8 cellular contexts compared by ENCODE assay signal in the genomic region with DNA sequence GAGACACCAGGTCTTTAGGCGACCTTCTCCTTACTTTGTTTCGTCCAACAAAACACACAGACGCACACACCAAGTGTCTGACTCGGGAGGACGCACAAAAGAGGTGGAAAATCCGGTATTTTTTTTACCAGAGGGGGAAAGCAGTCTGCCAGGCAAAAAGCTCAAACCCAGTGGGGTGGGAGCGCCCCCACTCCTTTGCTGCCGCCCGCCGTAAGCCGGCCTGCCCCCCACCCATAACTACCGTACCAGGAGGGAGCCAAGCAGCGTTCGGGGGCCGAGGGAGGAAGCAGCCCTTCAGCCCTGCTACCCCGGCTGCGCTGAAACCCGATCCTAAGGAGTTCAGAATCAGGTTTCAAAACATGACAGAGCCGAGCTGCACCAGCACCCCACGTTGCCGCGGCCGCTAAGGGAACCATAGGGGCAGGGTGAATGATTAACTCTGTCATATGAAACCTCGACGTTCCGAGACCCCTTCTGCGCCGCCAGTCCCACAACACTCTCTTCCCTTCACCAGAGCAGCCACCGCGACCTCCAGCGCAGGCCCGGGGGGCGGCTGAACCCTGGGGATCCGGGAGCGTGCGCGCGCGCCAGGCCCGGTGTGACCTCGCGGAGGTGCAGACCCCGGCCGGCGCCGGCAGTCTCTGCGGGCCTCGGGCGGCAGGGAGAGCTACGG. TPM values are rescaled to one million over a fixed set of nuclear protein-coding genes. Genes with fewer than 3 reads are reported as not detected.
DNase-seq lines count a peak whose midpoint lies in the region; ATAC-seq, FAIRE-seq and TF ChIP-seq lines count a peak whose summit lies in the region.

No MANE protein-coding gene starts in this region.

- intact Hi-C loops in pancreas (cut with DNase I) = no loop called here

- H3K4me1 Mint-ChIP-seq in activated T-cell treated with anti-CD3 and anti-CD28 coated beads, Interleukin-2, amount 50 U/mL, for 24 hours (ENCODE audit: low read depth) = peaks cover 20% of the 10 kb centered on the region

- H3K9me3 ChIP-seq in pancreas = no peaks in the 10 kb centered on the region

- no peak for FAIRE-seq in pancreas (lab: Jason Lieb, UNC)

- no peak overlapping the region for H3K27ac Mint-ChIP-seq in activated T-cell treated with anti-CD3 and anti-CD28 coated beads, Interleukin-2, amount 50 U/mL, for 24 hours

- H3K4me3 Mint-ChIP-seq in activated T-cell treated with anti-CD3 and anti-CD28 coated beads, Interleukin-2, amount 50 U/mL, for 24 hours = peak overlapping the region; percentile 82

- no peaks in the 10 kb centered on the region for H3K36me3 Mint-ChIP-seq in activated T-cell treated with anti-CD3 and anti-CD28 coated beads, Interleukin-2, amount 50 U/mL, for 24 hours (ENCODE audit: low read depth)

- in situ Hi-C loops in Caki2 (cut with HindIII; ENCODE audit: low pct_unique_long_range_greater_than_20kb, low sequenced_read_pairs) = no loop called here

- WGBS in pancreas, 2 donors = 0% methylated on average over 50 of the region's 50 CpGs

- ATAC-seq in pancreas = peak; percentile 54 to 70 (median 63)
- ATAC-seq in HG02610 (IDR thresholded peaks at IDR 0.05; ENCODE audit: unreplicated experiment) = no peak

- no peak for TF ChIP-seq CTCF in fibroblast of villous mesenchyme (IDR thresholded peaks at IDR 0.05; ENCODE audit: insufficient read depth, low read depth, low read length)
- TF ChIP-seq CTCF in pancreas (IDR thresholded peaks at IDR 0.05) = no peak

- H3K27ac ChIP-seq in pancreas = peak overlapping the region in 3 of 4 donors; percentile 73 to 81 (median 79)

- DNase-seq in Caki2 (ENCODE audit: low read depth) (peak; percentile 28), HCEC 1CT (peak; percentile 73), NCI-H345 treated with DMSO at 0.1 percent for 48 hours (lab: John Stamatoyannopoulos, UW; ENCODE audit: unreplicated experiment) (peak; percentile 36), fibroblast of villous mesenchyme (ENCODE audit: low read depth) (peak; percentile 74), pancreas (peak; percentile 44 to 79 (median 52)), SIG-M5 treated with dmso at 0.1 percent for 504 hours (lab: John Stamatoyannopoulos, UW; ENCODE audit: unreplicated experiment) (no peak)
- peak; percentile 47 for DNase-seq in activated T-cell treated with anti-CD3 and anti-CD28 coated beads, Interleukin-2, amount 50 U/mL, for 24 hours

- H3K4me1 ChIP-seq in pancreas = no peaks in the 10 kb centered on the region

- peaks cover 72% of the 10 kb centered on the region for H3K27me3 Mint-ChIP-seq in activated T-cell treated with anti-CD3 and anti-CD28 coated beads, Interleukin-2, amount 50 U/mL, for 24 hours

- no peaks in the 10 kb centered on the region for H3K27me3 ChIP-seq in pancreas

- no peaks in the 10 kb centered on the region for H3K36me3 ChIP-seq in pancreas

- H3K4me3 ChIP-seq in fibroblast of villous mesenchyme (ENCODE audit: low read depth, low read length) (peak overlapping the region; percentile 73), pancreas (peak overlapping the region; percentile 53 to 82 (median 71))

- H3K9me3 Mint-ChIP-seq in activated T-cell treated with anti-CD3 and anti-CD28 coated beads, Interleukin-2, amount 50 U/mL, for 24 hours = no peaks in the 10 kb centered on the region

RNA-seq across cellular contexts. Expression of gene SIX4, which starts 1.9 kb away (rescaled TPM):
- 3.5 and 4.8 TPM in 2 replicates for total RNA-seq in Caki2 (2014; rRNA removed; shearing (Covaris generic); ENCODE audit: low replicate concordance)
- 8.7 and 14.7 TPM in 2 replicates for total RNA-seq in fibroblast of villous mesenchyme
- total RNA-seq in pancreas = 1 to 10 TPM; 1.3 to 4.1 (median 2.4) TPM
- polyA plus RNA-seq in pancreas = under 1 TPM; 0.33 to 0.65 TPM

RNA-seq across cellular contexts. Expression of gene MNAT1, which starts 12.3 kb away (rescaled TPM):
- 49.3 and 94.1 TPM in 2 replicates for total RNA-seq in Caki2 (2014; rRNA removed; shearing (Covaris generic); ENCODE audit: low replicate concordance)
- total RNA-seq in fibroblast of villous mesenchyme (59.3 and 71.7 TPM in 2 replicates), pancreas (10 to 100 TPM in 5 of 6 donors, 1 to 10 TPM in 1; 8.0 to 15.6 (median 12.9) TPM)
- polyA plus RNA-seq in pancreas = 10 to 100 TPM in 1 of 2 donors, 1 to 10 TPM in 1; 6.9 to 12.2 TPM
